Comparison of ENCODE assay signal across 19 cellular contexts in genomic region chr1:26434161-26434752, GRCh38. TPM values are rescaled to one million over a fixed set of nuclear protein-coding genes. Genes with fewer than 3 reads are reported as not detected.
DNase-seq lines count a peak whose midpoint lies in the region; ATAC-seq and TF ChIP-seq lines count a peak whose summit lies in the region.
"Had no signal": no experiment of that assay in that cellular context is flagged by ENCODE, and none has a peak within 500 bp of the region (broad histone marks: within the 10 kb centered on the region; RNA-seq: fewer than 3 reads in every experiment).

No MANE protein-coding gene starts in this region.

- H3K4me3 Mint-ChIP-seq in MCF 10A (ENCODE audit: unreplicated experiment) = peak overlapping the region; percentile 27
- no peak overlapping the region for H3K4me3 Mint-ChIP-seq in endothelial cell (ENCODE audit: unreplicated experiment)
- H3K4me3 Mint-ChIP-seq in type B pancreatic cell = peak overlapping the region; percentile 37
- no peak overlapping the region for H3K4me3 Mint-ChIP-seq in endodermal cell

- POLR2A ChIA-PET in MCF 10A (lab: Yijun Ruan, JAX) = interaction anchor here (3.1 to 3.4 kb wide), 2 partner anchors 11 to 36 kb away, joined by 11 to 41 read pairs; partner anchors contain the start of gene HMGN2

- intact Hi-C loops in MCF 10A (cut with micrococcal nuclease) (loop anchor here (5.0 kb wide), 1 partner anchor 38 kb away; the partner anchor contains the start of gene HMGN2), breast epithelium (cut with DNase I; ENCODE audit: low total_unique reads) (no loop called here)

- TF ChIP-seq CTCF in MCF 10A (IDR thresholded peaks at IDR 0.05; ENCODE audit: unreplicated experiment) = no peak
- no peak for TF ChIP-seq CTCF in breast epithelium (IDR thresholded peaks at IDR 0.05)
- TF ChIP-seq CTCF in WERI-Rb-1 (IDR thresholded peaks at IDR 0.05; ENCODE audit: low read depth, low read length) = no peak
- no peak for TF ChIP-seq CTCF in endothelial cell (IDR thresholded peaks at IDR 0.05; ENCODE audit: unreplicated experiment)
- no peak for TF ChIP-seq CTCF in type B pancreatic cell (conservative IDR thresholded peaks at IDR 0.05)
- no peak for TF ChIP-seq CTCF in endodermal cell (conservative IDR thresholded peaks at IDR 0.05)

- no peak overlapping the region for H3K4me3 ChIP-seq in breast epithelium
- H3K4me3 ChIP-seq in WERI-Rb-1 (ENCODE audit: low read depth, low read length) = peak overlapping the region; percentile 95
- H3K4me3 ChIP-seq in endodermal cell (ENCODE audit: low read length) = no peak overlapping the region
- H3K4me3 ChIP-seq: body of pancreas, uterus had no signal

- no peaks in the 10 kb centered on the region for H3K9me3 Mint-ChIP-seq in MCF 10A (ENCODE audit: unreplicated experiment)
- no peaks in the 10 kb centered on the region for H3K9me3 Mint-ChIP-seq in endothelial cell (ENCODE audit: unreplicated experiment)
- no peaks in the 10 kb centered on the region for H3K9me3 Mint-ChIP-seq in type B pancreatic cell
- no peaks in the 10 kb centered on the region for H3K9me3 Mint-ChIP-seq in endodermal cell
- H3K9me3 Mint-ChIP-seq: activated CD4-positive, alpha-beta memory T cell treated with anti-CD3 and anti-CD28 coated beads for 36 hours had no signal

- peaks cover 58% of the 10 kb centered on the region for H3K36me3 Mint-ChIP-seq in MCF 10A (ENCODE audit: insufficient read depth, unreplicated experiment)
- H3K36me3 Mint-ChIP-seq in endothelial cell (ENCODE audit: low read depth, unreplicated experiment) = peaks cover 11% of the 10 kb centered on the region
- peaks cover 13% of the 10 kb centered on the region for H3K36me3 Mint-ChIP-seq in type B pancreatic cell
- H3K36me3 Mint-ChIP-seq in endodermal cell (ENCODE audit: low read depth) = peaks cover 38% of the 10 kb centered on the region

- no peak for ATAC-seq in GM19328 (IDR thresholded peaks at IDR 0.05; ENCODE audit: unreplicated experiment)
- ATAC-seq: body of pancreas; stimulated activated naive CD8-positive, alpha-beta T cell treated with anti-CD3 and anti-CD28 coated beads, Interleukin-15, Interleukin-2, amounts not matched to agents 100 U/mL and 50 U/mL, for 24 hours had no signal

- no peak overlapping the region for H3K9ac ChIP-seq in endodermal cell (ENCODE audit: extremely low read depth, low read length, poor library complexity, severe bottlenecking)

- H3K27me3 Mint-ChIP-seq in MCF 10A (ENCODE audit: insufficient read depth, unreplicated experiment) (no peaks in the 10 kb centered on the region), endothelial cell (ENCODE audit: unreplicated experiment) (peaks cover 2% of the 10 kb centered on the region), type B pancreatic cell (no peaks in the 10 kb centered on the region), endodermal cell (ENCODE audit: insufficient read depth) (no peaks in the 10 kb centered on the region)
- H3K27me3 Mint-ChIP-seq: activated CD4-positive, alpha-beta memory T cell treated with anti-CD3 and anti-CD28 coated beads for 36 hours; progenitor cell of endocrine pancreas had no signal

- no peak for TF ChIP-seq POLR2A in breast epithelium (IDR thresholded peaks at IDR 0.05)

- H3K4me1 ChIP-seq in breast epithelium = no peaks in the 10 kb centered on the region
- H3K4me1 ChIP-seq in endodermal cell (ENCODE audit: control insufficient read depth, insufficient read depth, low read length) = no peaks in the 10 kb centered on the region

- H3K9me3 ChIP-seq in breast epithelium (no peaks in the 10 kb centered on the region), WERI-Rb-1 (ENCODE audit: severe bottlenecking) (peaks cover 4% of the 10 kb centered on the region), endodermal cell (ENCODE audit: control insufficient read depth, low read length) (no peaks in the 10 kb centered on the region)
- H3K9me3 ChIP-seq: body of pancreas, uterus had no signal

- H3K4me1 Mint-ChIP-seq in MCF 10A (ENCODE audit: insufficient read depth, unreplicated experiment) (peaks cover 12% of the 10 kb centered on the region), endothelial cell (ENCODE audit: unreplicated experiment) (peaks cover 11% of the 10 kb centered on the region), type B pancreatic cell (ENCODE audit: unreplicated experiment) (peaks cover 12% of the 10 kb centered on the region), endodermal cell (peaks cover 9% of the 10 kb centered on the region)

- H3K27ac Mint-ChIP-seq in MCF 10A (ENCODE audit: low read depth, unreplicated experiment) (no peak overlapping the region), endothelial cell (ENCODE audit: unreplicated experiment) (peak overlapping the region; percentile 6), type B pancreatic cell (no peak overlapping the region), endodermal cell (no peak overlapping the region)
- H3K27ac Mint-ChIP-seq: activated CD4-positive, alpha-beta memory T cell treated with anti-CD3 and anti-CD28 coated beads for 36 hours; progenitor cell of endocrine pancreas had no signal

- no peak for DNase-seq in MCF 10A (ENCODE audit: unreplicated experiment)
- DNase-seq in breast epithelium (ENCODE audit: low spot score in 2 of 2) = no peak
- no peak for DNase-seq in WERI-Rb-1
- DNase-seq in endothelial cell (ENCODE audit: low spot score) = no peak
- no peak for DNase-seq in type B pancreatic cell (ENCODE audit: extremely low spot score, unreplicated experiment)
- DNase-seq in effector CD8-positive, alpha-beta T cell (lab: John Stamatoyannopoulos, UW) = no peak
- DNase-seq in endodermal cell = no peak
- DNase-seq: activated CD4-positive, alpha-beta memory T cell treated with anti-CD3 and anti-CD28 coated beads for 36 hours; activated effector memory CD4-positive, alpha-beta T cell treated with Interleukin-2 at 50 U/mL for 16 hours; body of pancreas; effector CD4-positive, alpha-beta T cell; foreskin fibroblast; NCI-H146; NCI-H446; stimulated activated naive CD8-positive, alpha-beta T cell treated with anti-CD3 and anti-CD28 coated beads, Interleukin-15, Interleukin-2, amounts not matched to agents 100 U/mL and 50 U/mL, for 24 hours; uterus had no signal

- H3K27ac ChIP-seq in breast epithelium (no peak overlapping the region), WERI-Rb-1 (peak overlapping the region; percentile 94), endodermal cell (ENCODE audit: low read depth, low read length) (no peak overlapping the region)
- H3K27ac ChIP-seq: body of pancreas, uterus had no signal

- H3K36me3 ChIP-seq in breast epithelium (no peaks in the 10 kb centered on the region), WERI-Rb-1 (peaks cover 58% of the 10 kb centered on the region), endodermal cell (ENCODE audit: control insufficient read depth, insufficient read depth, low read length) (peaks cover 63% of the 10 kb centered on the region)
- H3K36me3 ChIP-seq: uterus had no signal

- H3K27me3 ChIP-seq in breast epithelium (no peaks in the 10 kb centered on the region), WERI-Rb-1 (ENCODE audit: insufficient read depth, low read depth, severe bottlenecking) (no peaks in the 10 kb centered on the region), endodermal cell (ENCODE audit: control insufficient read depth, insufficient read depth, low read length, poor library complexity, severe bottlenecking) (no peaks in the 10 kb centered on the region)
- H3K27me3 ChIP-seq: body of pancreas, uterus had no signal

- no TSS peak for BruUV-seq in MCF 10A (replicated peaks; lab: Mats Ljungman, UMichigan)

- CTCF ChIA-PET in MCF 10A (lab: Yijun Ruan, JAX) = interaction anchor here (0.6 kb wide), 1 partner anchor 21 kb away, joined by 7 read pairs; no protein-coding TSS in a partner anchor

RNA-seq across cellular contexts. Expression of gene DHDDS, which starts 2.1 kb away (rescaled TPM):
- total RNA-seq in MCF 10A (2022) = 48.2 and 56.2 TPM in 2 replicates
- 10 to 100 TPM; 37.0 to 85.9 (median 42.9) TPM for total RNA-seq in breast epithelium
- total RNA-seq in endothelial cell (ENCODE audit: unreplicated experiment) = 63.5 TPM
- 46.5 and 68.6 TPM in 2 replicates for total RNA-seq in type B pancreatic cell (ENCODE audit: low replicate concordance)
- total RNA-seq in endodermal cell = 10 to 100 TPM; 51.1 to 55.1 TPM
- 22.9 TPM for polyA plus RNA-seq in endodermal cell (2013, experiment 1 of 2)
- polyA plus RNA-seq in endodermal cell (2013, experiment 2 of 2) = 29.3 TPM

RNA-seq across cellular contexts. Expression of gene LIN28A, which starts 23.6 kb away (rescaled TPM):
- not detected in 2 replicates for total RNA-seq in MCF 10A (2022)
- total RNA-seq in breast epithelium = not detected
- 107 TPM for total RNA-seq in endothelial cell (ENCODE audit: unreplicated experiment)
- total RNA-seq in type B pancreatic cell (ENCODE audit: low replicate concordance) = 3.1 and 26.2 TPM in 2 replicates
- 1,000 to 10,000 TPM in 1 of 2 donors, 100 to 1,000 TPM in 1; 867 to 1,041 TPM for total RNA-seq in endodermal cell
- polyA plus RNA-seq in endodermal cell (2013, experiment 1 of 2) = 195 TPM
- polyA plus RNA-seq in endodermal cell (2013, experiment 2 of 2) = 199 TPM
- total RNA-seq: activated CD4-positive, alpha-beta memory T cell treated with anti-CD3 and anti-CD28 coated beads for 36 hours; body of pancreas; liver had no signal
- polyA plus RNA-seq: liver had no signal

RNA-seq across cellular contexts. Expression of gene HMGN2, which starts 38.0 kb away (rescaled TPM):
- total RNA-seq in MCF 10A (2022) = 302 and 364 TPM in 2 replicates
- total RNA-seq in breast epithelium = 100 to 1,000 TPM; 192 to 261 (median 204) TPM
- total RNA-seq in endothelial cell (ENCODE audit: unreplicated experiment) = 171 TPM
- 358 and 559 TPM in 2 replicates for total RNA-seq in type B pancreatic cell (ENCODE audit: low replicate concordance)
- 100 to 1,000 TPM; 671 to 773 TPM for total RNA-seq in endodermal cell
- polyA plus RNA-seq in endodermal cell (2013, experiment 1 of 2) = 1,236 TPM
- 1,180 TPM for polyA plus RNA-seq in endodermal cell (2013, experiment 2 of 2)

Comparison
In these comparisons a context has a peak if more than half of its experiments do, and no peak if none do; other contexts are left out.
1. H3K4me3 Mint-ChIP-seq: peak in MCF 10A (single experiment) and type B pancreatic cell (single experiment); none in endothelial cell (single experiment) and endodermal cell (single experiment).